28 cellular contexts compared by ENCODE assay signal in genomic region chr5:168895295-168896019, GRCh38.
"Had no signal": no experiment of that assay in that cellular context is flagged by ENCODE, and none has a peak within 500 bp of the region (broad histone marks: within the 10 kb centered on the region; RNA-seq: fewer than 3 reads in every experiment).

No MANE protein-coding gene starts in this region.

- H3K4me3 ChIP-seq: adrenal gland, body of pancreas, breast epithelium had no signal

- H3K36me3 ChIP-seq: adrenal gland, brain microvascular endothelial cell, breast epithelium had no signal

- H3K27me3 ChIP-seq: adrenal gland, body of pancreas, brain microvascular endothelial cell, breast epithelium had no signal

- DNase-seq: activated B cell treated with CpG ODN at 0.5 μM for 24 hours; activated CD4-positive, alpha-beta memory T cell treated with anti-CD3 and anti-CD28 coated beads for 36 hours; activated CD4-positive, alpha-beta T cell treated with anti-CD3 and anti-CD28 coated beads for 4 hours; activated CD4-positive, alpha-beta T cell treated with anti-CD3 and anti-CD28 coated beads, Interleukin-2, amount 10 ng/mL, durations not matched to agents 24 days and 14 days; activated CD4-positive, alpha-beta T cell treated with anti-CD3 and anti-CD28 coated beads, Interleukin-2, amount 50 U/mL, for 1 hour; activated CD4-positive, alpha-beta T cell treated with anti-CD3 and anti-CD28 coated beads, Interleukin-2, amount 50 U/mL, for 4 hours; activated CD4-positive, CD25-positive, alpha-beta regulatory T cell treated with anti-CD3 and anti-CD28 coated beads, Interleukin-2, amount 50 U/mL, for 72 hours; activated CD8-positive, alpha-beta memory T cell treated with anti-CD3 and anti-CD28 coated beads, Interleukin-2, amount 50 U/mL, for 4 hours; activated CD8-positive, alpha-beta T cell treated with anti-CD3 and anti-CD28 coated beads for 36 hours; activated effector memory CD4-positive, alpha-beta T cell treated with anti-CD3 and anti-CD28 coated beads, Interleukin-2, amount 50 U/mL, for 16 hours; activated gamma-delta T cell treated with Interleukin-2 at 50 U/mL for 16 hours; activated naive CD4-positive, alpha-beta T cell; activated naive CD4-positive, alpha-beta T cell treated with anti-CD3 and anti-CD28 coated beads for 36 hours; activated naive CD4-positive, alpha-beta T cell treated with anti-CD3 and anti-CD28 coated beads, Interleukin-2, amount 50 U/mL, for 16 hours; activated naive CD8-positive, alpha-beta T cell treated with anti-CD3 and anti-CD28 coated beads for 36 hours; activated T-cell treated with anti-CD3 and anti-CD28 coated beads for 4 hours; activated T-cell treated with anti-CD3 and anti-CD28 coated beads, Interleukin-2, amount 50 U/mL, for 1 hour; activated T-cell treated with anti-CD3 and anti-CD28 coated beads, Interleukin-2, amount 50 U/mL, for 4 hours; activated T-cell treated with anti-CD3 and anti-CD28 coated beads, Interleukin-2, amount 50 U/mL, for 72 hours; adrenal gland; amniotic stem cell; aorta; body of pancreas; brain microvascular endothelial cell; central memory CD4-positive, alpha-beta T cell; T-helper 9 cell had no signal

- H3K27ac ChIP-seq: adrenal gland, body of pancreas, brain microvascular endothelial cell, breast epithelium, VCaP had no signal

- H3K9me3 ChIP-seq: adrenal gland, body of pancreas, breast epithelium had no signal

- H3K4me1 ChIP-seq: adrenal gland, body of pancreas, breast epithelium had no signal
